17 cellular contexts compared by ENCODE assay signal in genomic region chr7:107610353-107610752, GRCh38. TPM values are rescaled to one million over a fixed set of nuclear protein-coding genes. Genes with fewer than 3 reads are reported as not detected.
DNase-seq lines count a peak whose midpoint lies in the region; TF ChIP-seq lines count a peak whose summit lies in the region.
"Had no signal": no experiment of that assay in that cellular context is flagged by ENCODE, and none has a peak within 500 bp of the region (broad histone marks: within the 10 kb centered on the region; RNA-seq: fewer than 3 reads in every experiment).

No MANE protein-coding gene starts in this region.

- no peak for DNase-seq in SJCRH30
- DNase-seq in choroid plexus epithelial cell (ENCODE audit: low read depth) = peak; percentile 56
- DNase-seq in left ventricle myocardium inferior = no peak
- no peak for DNase-seq in NCI-H1417 treated with DMSO at 0.1 percent for 48 hours (lab: John Stamatoyannopoulos, UW)
- DNase-seq in mesenteric fat pad (ENCODE audit: low spot score) = no peak
- DNase-seq in globus pallidus (ENCODE audit: low spot score) = no peak
- DNase-seq: CD8-positive, alpha-beta T cell; DMS79 treated with DMSO at 0.1 percent for 48 hours; GDM1; HFFc6; MV-4-11; NCI-H146; NCI-H2081 treated with DMSO at 0.1 percent for 48 hours; NCI-H524 treated with DMSO at 0.1 percent for 48 hours had no signal

- H3K9me3 ChIP-seq in SJCRH30 (replicated peaks) (no peaks in the 10 kb centered on the region), left ventricle myocardium inferior (replicated peaks) (no peaks in the 10 kb centered on the region), skeletal muscle tissue (ENCODE audit: control insufficient read depth in 3 of 3, low read length in 3 of 3) (no peaks in the 10 kb centered on the region)

- H3K27ac ChIP-seq in SJCRH30 = peak overlapping the region; percentile 26
- H3K27ac ChIP-seq in left ventricle myocardium inferior (replicated peaks) = peak overlapping the region; percentile 55
- H3K27ac ChIP-seq in skeletal muscle tissue (ENCODE audit: low read depth, low read length) = peak overlapping the region; percentile 69
- H3K27ac ChIP-seq: HL-60, RWPE1 had no signal

- no peaks in the 10 kb centered on the region for H3K27me3 ChIP-seq in SJCRH30
- H3K27me3 ChIP-seq in left ventricle myocardium inferior (ENCODE audit: low read depth) = no peaks in the 10 kb centered on the region
- no peaks in the 10 kb centered on the region for H3K27me3 ChIP-seq in skeletal muscle tissue (ENCODE audit: control insufficient read depth in 3 of 3, insufficient read depth in 3 of 3, low read length in 3 of 3)

- H3K4me1 ChIP-seq in SJCRH30 (peaks cover 7% of the 10 kb centered on the region; the same call in 1 of the 2 replicates), left ventricle myocardium inferior (peaks cover 45% of the 10 kb centered on the region), skeletal muscle tissue (ENCODE audit: control insufficient read depth in 3 of 3, insufficient read depth in 3 of 3, low read length in 3 of 3) (peaks cover 0 to 8% (median 4%) of the 10 kb centered on the region in 3 donors)

- intact Hi-C loops in left ventricle myocardium inferior (cut with micrococcal nuclease) = no loop called here

- H3K4me3 ChIP-seq in SJCRH30 = no peak overlapping the region
- H3K4me3 ChIP-seq in choroid plexus epithelial cell (ENCODE audit: low read depth, low read length) = no peak overlapping the region
- no peak overlapping the region for H3K4me3 ChIP-seq in left ventricle myocardium inferior
- peak overlapping the region in 1 of 3 donors; percentile 53 for H3K4me3 ChIP-seq in skeletal muscle tissue (ENCODE audit: low read length in 3 of 3)

- H3K36me3 ChIP-seq in SJCRH30 (peaks cover 12% of the 10 kb centered on the region), left ventricle myocardium inferior (peaks cover 40% of the 10 kb centered on the region), skeletal muscle tissue (ENCODE audit: control insufficient read depth in 3 of 3, insufficient read depth in 3 of 3, low read length in 3 of 3) (peaks cover 3 to 16% (median 15%) of the 10 kb centered on the region in 3 donors)

- peak overlapping the region in 1 of 3 donors; percentile 28 for H3K9ac ChIP-seq in skeletal muscle tissue (ENCODE audit: low read depth in 1 of 3, low read length in 3 of 3)

- TF ChIP-seq CTCF in choroid plexus epithelial cell (conservative IDR thresholded peaks at IDR 0.05; ENCODE audit: low read depth, low read length) (no peak), left ventricle myocardium inferior (IDR thresholded peaks at IDR 0.05; ENCODE audit: borderline replicate concordance) (no peak)

RNA-seq across cellular contexts. Expression of gene BCAP29, which starts 30.3 kb away (rescaled TPM):
- 66.8 and 71.3 TPM in 2 replicates for total RNA-seq in SJCRH30 (2014; rRNA removed; shearing (Covaris generic))
- total RNA-seq in left ventricle myocardium inferior (91.0 TPM), skeletal muscle tissue (12.0 TPM), mesenteric fat pad (80.6 TPM)

RNA-seq across cellular contexts. Expression of gene DUS4L, which starts 46.6 kb away (rescaled TPM):
- total RNA-seq in SJCRH30 (2014; rRNA removed; shearing (Covaris generic)) = 12.5 and 16.0 TPM in 2 replicates
- total RNA-seq in left ventricle myocardium inferior (8.0 TPM), skeletal muscle tissue (3.1 TPM), mesenteric fat pad (4.3 TPM)

RNA-seq across cellular contexts. Expression of gene COG5, which starts 46.6 kb away (rescaled TPM):
- total RNA-seq in SJCRH30 (2014; rRNA removed; shearing (Covaris generic)) = 33.6 and 41.1 TPM in 2 replicates
- total RNA-seq in left ventricle myocardium inferior (40.8 TPM), skeletal muscle tissue (21.4 TPM), mesenteric fat pad (51.6 TPM)

RNA-seq across cellular contexts. Expression of gene SLC26A4, which starts 50.3 kb away (rescaled TPM):
- 3.7 and 3.9 TPM in 2 replicates for total RNA-seq in SJCRH30 (2014; rRNA removed; shearing (Covaris generic))
- total RNA-seq in left ventricle myocardium inferior (0.41 TPM), skeletal muscle tissue (0.52 TPM), mesenteric fat pad (0.67 TPM)
